In the genomic region with DNA sequence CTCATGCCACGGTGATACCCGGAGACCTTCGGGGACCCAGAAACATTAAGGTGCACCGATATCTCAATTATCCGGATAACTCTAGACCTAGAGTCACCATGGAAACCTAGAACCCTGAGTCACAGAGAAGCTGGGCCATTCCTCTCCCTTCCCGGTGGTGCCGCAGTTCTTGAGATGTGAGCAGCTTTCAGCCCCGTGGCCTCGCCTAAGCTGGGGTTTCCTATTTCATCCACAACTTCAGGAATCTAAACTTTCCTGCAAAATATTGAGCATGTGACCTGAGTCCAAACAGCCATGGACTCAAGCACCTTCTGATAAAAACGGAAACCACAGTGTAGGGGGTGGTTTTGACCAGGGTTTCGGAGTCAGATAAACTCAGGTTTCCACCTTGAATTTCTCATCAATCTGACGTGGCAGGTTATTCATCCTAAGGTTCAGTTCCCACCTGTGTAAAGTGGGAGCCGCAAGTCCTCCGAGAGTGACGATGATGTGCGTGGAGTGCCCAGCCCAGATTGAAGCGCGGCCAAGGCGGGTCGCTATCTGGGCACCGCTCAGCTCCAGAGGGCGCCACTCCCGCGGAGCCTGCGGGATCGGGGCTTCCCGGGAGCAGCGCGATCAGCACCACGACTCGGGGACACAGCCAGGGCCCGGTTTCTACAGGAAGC, we compare ENCODE assay signal across 8 cellular contexts. TPM values are rescaled to one million over a fixed set of nuclear protein-coding genes. Genes with fewer than 3 reads are reported as not detected.
DNase-seq lines count a peak whose midpoint lies in the region; ATAC-seq and TF ChIP-seq lines count a peak whose summit lies in the region.

No MANE protein-coding gene starts in this region.

- peaks cover 22% of the 10 kb centered on the region for H3K36me3 Mint-ChIP-seq in T-helper 2 cell treated with Interferon-gamma antibody and Interleukin-4, amounts not matched to agents 5 μg/mL and 100 μg/mL, for 36 hours (ENCODE audit: low read depth)
- no peaks in the 10 kb centered on the region for H3K36me3 Mint-ChIP-seq in chondrocyte (ENCODE audit: low read depth)

- no peaks in the 10 kb centered on the region for H3K9me3 ChIP-seq in BE2C

- no peaks in the 10 kb centered on the region for H3K27me3 ChIP-seq in BE2C
- H3K27me3 ChIP-seq in layer of hippocampus (ENCODE audit: control insufficient read depth, insufficient read depth, low read length): no peaks in the 10 kb centered on the region

- H3K9me3 Mint-ChIP-seq in T-helper 2 cell treated with Interferon-gamma antibody and Interleukin-4, amounts not matched to agents 5 μg/mL and 100 μg/mL, for 36 hours: no peaks in the 10 kb centered on the region
- no peaks in the 10 kb centered on the region for H3K9me3 Mint-ChIP-seq in chondrocyte (ENCODE audit: low read depth)

- H3K27me3 Mint-ChIP-seq in T-helper 2 cell treated with Interferon-gamma antibody and Interleukin-4, amounts not matched to agents 5 μg/mL and 100 μg/mL, for 36 hours (ENCODE audit: low read depth): peaks cover 1% of the 10 kb centered on the region
- no peaks in the 10 kb centered on the region for H3K27me3 Mint-ChIP-seq in chondrocyte (ENCODE audit: low read depth)

- H3K27ac Mint-ChIP-seq in T-helper 2 cell treated with Interferon-gamma antibody and Interleukin-4, amounts not matched to agents 5 μg/mL and 100 μg/mL, for 36 hours: peak overlapping the region; percentile 93
- H3K27ac Mint-ChIP-seq in chondrocyte (ENCODE audit: unreplicated experiment): peak overlapping the region; percentile 4

- peak overlapping the region; percentile 77 for H3K4me3 ChIP-seq in BE2C (ENCODE audit: low read depth, low read length)

- TF ChIP-seq CTCF in BE2C (IDR thresholded peaks at IDR 0.05; ENCODE audit: low read depth, low read length) (peak; percentile 63), LNCAP (IDR thresholded peaks at IDR 0.05) (peak; percentile 72), chondrocyte (IDR thresholded peaks at IDR 0.05) (peak; percentile 83)

- peak; percentile 4 for ATAC-seq in GM19372 (IDR thresholded peaks at IDR 0.05; ENCODE audit: low read depth, unreplicated experiment)
- ATAC-seq in HG03095 (IDR thresholded peaks at IDR 0.05; ENCODE audit: unreplicated experiment): no peak

- H3K27ac ChIP-seq in layer of hippocampus (ENCODE audit: low read depth, low read length): peak overlapping the region; percentile 86

- H3K4me3 Mint-ChIP-seq in T-helper 2 cell treated with Interferon-gamma antibody and Interleukin-4, amounts not matched to agents 5 μg/mL and 100 μg/mL, for 36 hours: peak overlapping the region; percentile 92
- H3K4me3 Mint-ChIP-seq in chondrocyte (ENCODE audit: unreplicated experiment): peak overlapping the region; percentile 77

- peaks cover 10% of the 10 kb centered on the region for H3K4me1 ChIP-seq in BE2C

- H3K4me1 Mint-ChIP-seq in T-helper 2 cell treated with Interferon-gamma antibody and Interleukin-4, amounts not matched to agents 5 μg/mL and 100 μg/mL, for 36 hours (ENCODE audit: low read depth): peaks cover 27% of the 10 kb centered on the region
- peaks cover 27% of the 10 kb centered on the region for H3K4me1 Mint-ChIP-seq in chondrocyte (ENCODE audit: low read depth)

- peak; percentile 74 for DNase-seq in BE2C
- peak; percentile 55 for DNase-seq in T-helper 2 cell treated with Interferon-gamma antibody and Interleukin-4, amounts not matched to agents 5 μg/mL and 100 μg/mL, for 36 hours (ENCODE audit: low spot score)
- no peak for DNase-seq in chondrocyte (ENCODE audit: low spot score)
- DNase-seq in stimulated activated CD4-positive, alpha-beta T cell treated with anti-CD3 and anti-CD28 coated beads, Interleukin-1b, Interleukin-23, amount 100 ng/mL, for 24 hours (ENCODE audit: low read depth in 4 of 4, low spot score in 1 of 4): peak in 3 of 4 experiments; percentile 15 to 23 (median 18)

- H3K36me3 ChIP-seq in BE2C: peaks cover 4% of the 10 kb centered on the region

RNA-seq across cellular contexts. Expression of gene ETS2, which starts 1.0 kb away (rescaled TPM):
- polyA plus RNA-seq in BE2C (2012; ENCODE audit: insufficient read depth, insufficient read length, low read depth): 21.9 TPM
- total RNA-seq in chondrocyte: 12.0 to 14.2 TPM (median 13.6 TPM) in 3 replicates
